10 cellular contexts compared by ENCODE assay signal in genomic region chr17:61457226-61457983, GRCh38. TPM values are rescaled to one million over a fixed set of nuclear protein-coding genes. Genes with fewer than 3 reads are reported as not detected.
DNase-seq lines count a peak whose midpoint lies in the region; ATAC-seq and TF ChIP-seq lines count a peak whose summit lies in the region.
"Had no signal": no experiment of that assay in that cellular context is flagged by ENCODE, and none has a peak within 500 bp of the region (broad histone marks: within the 10 kb centered on the region; RNA-seq: fewer than 3 reads in every experiment).

No MANE protein-coding gene starts in this region.

- H3K4me3 ChIP-seq in iPS-15b (ENCODE audit: low read depth, low read length) (peak overlapping the region; percentile 37), spleen (peak overlapping the region in 6 of 8 donors; percentile 9 to 54 (median 18)), tibial artery (no peak overlapping the region)

- peaks cover 86% of the 10 kb centered on the region for H3K27me3 Mint-ChIP-seq in activated CD4-positive, alpha-beta T cell treated with anti-CD3 and anti-CD28 coated beads, Interleukin-2, amount 10 ng/mL, durations not matched to agents 24 days and 14 days
- H3K27me3 Mint-ChIP-seq in activated T-helper 2 cell treated with anti-CD3 and anti-CD28 coated beads, Interferon-gamma antibody, Interleukin-2, Interleukin-4, amounts not matched to agents 10 μg/mL and 5 μg/mL and 100 μg/mL, durations not matched to agents 14 hours and 24 hours and 36 hours (ENCODE audit: low read depth) = peaks cover 86% of the 10 kb centered on the region

- peaks cover 100% of the 10 kb centered on the region for H3K27me3 ChIP-seq in iPS-15b (ENCODE audit: control insufficient read depth, insufficient read depth, low read length)
- peaks cover 22 to 100% (median 97%) of the 10 kb centered on the region in 7 donors for H3K27me3 ChIP-seq in spleen (replicated peaks in 1 of 7)
- H3K27me3 ChIP-seq in tibial artery = peaks cover 0 to 67% of the 10 kb centered on the region in 2 donors

- H3K4me1 Mint-ChIP-seq in activated CD4-positive, alpha-beta T cell treated with anti-CD3 and anti-CD28 coated beads, Interleukin-2, amount 10 ng/mL, durations not matched to agents 24 days and 14 days = peaks cover 7% of the 10 kb centered on the region
- peaks cover 6% of the 10 kb centered on the region for H3K4me1 Mint-ChIP-seq in activated T-helper 2 cell treated with anti-CD3 and anti-CD28 coated beads, Interferon-gamma antibody, Interleukin-2, Interleukin-4, amounts not matched to agents 10 μg/mL and 5 μg/mL and 100 μg/mL, durations not matched to agents 14 hours and 24 hours and 36 hours (ENCODE audit: low read depth)

- H3K9me3 Mint-ChIP-seq in activated CD4-positive, alpha-beta T cell treated with anti-CD3 and anti-CD28 coated beads, Interleukin-2, amount 10 ng/mL, durations not matched to agents 24 days and 14 days = no peaks in the 10 kb centered on the region
- no peaks in the 10 kb centered on the region for H3K9me3 Mint-ChIP-seq in activated T-helper 2 cell treated with anti-CD3 and anti-CD28 coated beads, Interferon-gamma antibody, Interleukin-2, Interleukin-4, amounts not matched to agents 10 μg/mL and 5 μg/mL and 100 μg/mL, durations not matched to agents 14 hours and 24 hours and 36 hours

- TF ChIP-seq CTCF in spleen (IDR thresholded peaks at IDR 0.05 in 8 of 11, conservative IDR thresholded peaks at IDR 0.05 in 3 of 11) = no peak
- no peak for TF ChIP-seq CTCF in tibial artery (IDR thresholded peaks at IDR 0.05)

- no peak for TF ChIP-seq POLR2A in spleen (IDR thresholded peaks at IDR 0.05)

- intact Hi-C loops in activated CD4-positive, alpha-beta T cell treated with anti-CD3 and anti-CD28 coated beads, Interleukin-2, amount 10 ng/mL, durations not matched to agents 24 days and 14 days (cut with micrococcal nuclease) = no loop called here
- intact Hi-C loops in activated T-helper 2 cell treated with anti-CD3 and anti-CD28 coated beads, Interferon-gamma antibody, Interleukin-2, Interleukin-4, amounts not matched to agents 10 μg/mL and 5 μg/mL and 100 μg/mL, durations not matched to agents 14 hours and 24 hours and 36 hours (cut with micrococcal nuclease) = no loop called here
- intact Hi-C loops in spleen (cut with DNase I; ENCODE audit: low total_unique reads) (no loop called here), tibial artery (cut with DNase I; ENCODE audit: low total_unique reads) (no loop called here)

- no peak for ATAC-seq in HG03039 (IDR thresholded peaks at IDR 0.05; ENCODE audit: unreplicated experiment)

- H3K36me3 ChIP-seq in iPS-15b (ENCODE audit: control insufficient read depth, insufficient read depth, low read length) = no peaks in the 10 kb centered on the region
- no peaks in the 10 kb centered on the region for H3K36me3 ChIP-seq in spleen
- H3K36me3 ChIP-seq in tibial artery = no peaks in the 10 kb centered on the region

- H3K4me1 ChIP-seq in iPS-15b (ENCODE audit: control insufficient read depth, insufficient read depth, low read length) = peaks cover 8% of the 10 kb centered on the region
- H3K4me1 ChIP-seq in spleen = peaks cover 13 to 67% (median 36%) of the 10 kb centered on the region in 6 donors
- H3K4me1 ChIP-seq in tibial artery = peaks cover 0 to 28% (median 14%) of the 10 kb centered on the region in 4 donors

- H3K9me3 ChIP-seq in iPS-15b (ENCODE audit: control insufficient read depth, insufficient read depth, low read length) (no peaks in the 10 kb centered on the region), spleen (no peaks in the 10 kb centered on the region), tibial artery (no peaks in the 10 kb centered on the region)

- peaks cover 3% of the 10 kb centered on the region for H3K36me3 Mint-ChIP-seq in activated CD4-positive, alpha-beta T cell treated with anti-CD3 and anti-CD28 coated beads, Interleukin-2, amount 10 ng/mL, durations not matched to agents 24 days and 14 days (ENCODE audit: low read depth)
- no peaks in the 10 kb centered on the region for H3K36me3 Mint-ChIP-seq in activated T-helper 2 cell treated with anti-CD3 and anti-CD28 coated beads, Interferon-gamma antibody, Interleukin-2, Interleukin-4, amounts not matched to agents 10 μg/mL and 5 μg/mL and 100 μg/mL, durations not matched to agents 14 hours and 24 hours and 36 hours (ENCODE audit: low read depth)

- WGBS in spleen, 5 donors = 4 to 8% (median 6%) methylated on average over 18 to 39 of the region's 39 CpGs

- in situ Hi-C loops in ACHN (cut with HindIII; ENCODE audit: low pct_ligation_motif_present, low pct_unique_long_range_greater_than_20kb, low sequenced_read_pairs) = no loop called here

- H3K27ac ChIP-seq in spleen (no peak overlapping the region), tibial artery (no peak overlapping the region)

- no peak for DNase-seq in activated CD4-positive, alpha-beta T cell treated with anti-CD3 and anti-CD28 coated beads, Interleukin-2, amount 10 ng/mL, durations not matched to agents 24 days and 14 days
- DNase-seq in activated CD4-positive, alpha-beta T cell treated with anti-CD3 and anti-CD28 coated beads, Interleukin-2, amount 50 U/mL, for 4 hours = no peak
- DNase-seq in activated T-helper 2 cell treated with anti-CD3 and anti-CD28 coated beads, Interferon-gamma antibody, Interleukin-2, Interleukin-4, amounts not matched to agents 10 μg/mL and 5 μg/mL and 100 μg/mL, durations not matched to agents 14 hours and 24 hours and 36 hours (ENCODE audit: low spot score) = no peak
- no peak for DNase-seq in spleen
- DNase-seq in ACHN = no peak
- DNase-seq in tibial artery = no peak
- DNase-seq: NCI-H446 had no signal

- no peak overlapping the region for H3K9ac ChIP-seq in iPS-15b (ENCODE audit: low read depth, low read length)

- no peak overlapping the region for H3K27ac Mint-ChIP-seq in activated CD4-positive, alpha-beta T cell treated with anti-CD3 and anti-CD28 coated beads, Interleukin-2, amount 10 ng/mL, durations not matched to agents 24 days and 14 days
- no peak overlapping the region for H3K27ac Mint-ChIP-seq in activated T-helper 2 cell treated with anti-CD3 and anti-CD28 coated beads, Interferon-gamma antibody, Interleukin-2, Interleukin-4, amounts not matched to agents 10 μg/mL and 5 μg/mL and 100 μg/mL, durations not matched to agents 14 hours and 24 hours and 36 hours

- H3K4me3 Mint-ChIP-seq in activated CD4-positive, alpha-beta T cell treated with anti-CD3 and anti-CD28 coated beads, Interleukin-2, amount 10 ng/mL, durations not matched to agents 24 days and 14 days = peak overlapping the region; percentile 35
- peak overlapping the region; percentile 4 for H3K4me3 Mint-ChIP-seq in activated T-helper 2 cell treated with anti-CD3 and anti-CD28 coated beads, Interferon-gamma antibody, Interleukin-2, Interleukin-4, amounts not matched to agents 10 μg/mL and 5 μg/mL and 100 μg/mL, durations not matched to agents 14 hours and 24 hours and 36 hours (ENCODE audit: low read depth)

RNA-seq across cellular contexts. Expression of gene TBX4, which starts 5.2 kb away (rescaled TPM):
- total RNA-seq in activated CD4-positive, alpha-beta T cell treated with anti-CD3 and anti-CD28 coated beads, Interleukin-2, amount 10 ng/mL, durations not matched to agents 24 days and 14 days = not detected in 2 replicates
- total RNA-seq in activated T-helper 2 cell treated with anti-CD3 and anti-CD28 coated beads, Interferon-gamma antibody, Interleukin-2, Interleukin-4, amounts not matched to agents 10 μg/mL and 5 μg/mL and 100 μg/mL, durations not matched to agents 14 hours and 24 hours and 36 hours = not detected in 2 replicates
- total RNA-seq in spleen = not detected
- not detected for polyA plus RNA-seq in spleen
- total RNA-seq: T-helper 2 cell treated with Interferon-gamma antibody and Interleukin-4, amounts not matched to agents 100 ng/mL and 5 ng/mL, for 36 hours had no signal

RNA-seq across cellular contexts. Expression of gene TBX2, which starts 57.8 kb away (rescaled TPM):
- not detected in 2 replicates for total RNA-seq in activated CD4-positive, alpha-beta T cell treated with anti-CD3 and anti-CD28 coated beads, Interleukin-2, amount 10 ng/mL, durations not matched to agents 24 days and 14 days
- 0.14 and 0.21 TPM in 2 replicates for total RNA-seq in activated T-helper 2 cell treated with anti-CD3 and anti-CD28 coated beads, Interferon-gamma antibody, Interleukin-2, Interleukin-4, amounts not matched to agents 10 μg/mL and 5 μg/mL and 100 μg/mL, durations not matched to agents 14 hours and 24 hours and 36 hours
- total RNA-seq in spleen = 10 to 100 TPM; 10.1 to 57.6 (median 32.8) TPM
- polyA plus RNA-seq in spleen = 10 to 100 TPM in 2 of 3 donors, 1 to 10 TPM in 1; 6.4 to 21.0 (median 10.9) TPM
- total RNA-seq: T-helper 2 cell treated with Interferon-gamma antibody and Interleukin-4, amounts not matched to agents 100 ng/mL and 5 ng/mL, for 36 hours had no signal

Comparison
In these comparisons a context has a peak if more than half of its experiments do, and no peak if none do; other contexts are left out.
1. H3K4me3 ChIP-seq: peak in iPS-15b (single experiment) and spleen (6 of 8); none in tibial artery (0 of 2).